30 cellular contexts compared by ENCODE assay signal in genomic region chr12:99250091-99250490, GRCh38.
"Had no signal": no experiment of that assay in that cellular context is flagged by ENCODE, and none has a peak within 500 bp of the region (broad histone marks: within the 10 kb centered on the region; RNA-seq: fewer than 3 reads in every experiment).

No MANE protein-coding gene starts in this region.

- H3K4me3 ChIP-seq: ascending aorta, cardiac muscle cell, SJCRH30, SK-N-MC had no signal

- H3K9me3 ChIP-seq: ascending aorta, SJCRH30 had no signal

- H3K27me3 Mint-ChIP-seq: activated CD4-positive, alpha-beta T cell treated with anti-CD3 and anti-CD28 coated beads for 36 hours; activated CD4-positive, alpha-beta T cell treated with anti-CD3 and anti-CD28 coated beads, Interleukin-2, amount 10 ng/mL, durations not matched to agents 7 days and 5 days; activated naive CD4-positive, alpha-beta T cell treated with anti-CD3 and anti-CD28 coated beads, Interleukin-2, amount 50 U/mL, for 24 hours; activated naive CD8-positive, alpha-beta T cell treated with anti-CD3 and anti-CD28 coated beads, Interleukin-2, amount 10 ng/mL, durations not matched to agents 7 days and 5 days; activated T-cell treated with anti-CD3 and anti-CD28 coated beads, Interleukin-2, amount 50 U/mL, for 24 hours had no signal

- H3K27ac ChIP-seq: ascending aorta, cardiac muscle cell, KMS-11, SJCRH30, SK-N-MC had no signal

- ATAC-seq: activated CD4-positive, alpha-beta T cell treated with anti-CD3 and anti-CD28 coated beads for 36 hours; activated CD4-positive, CD25-positive, alpha-beta regulatory T cell treated with anti-CD3 and anti-CD28 coated beads, Interleukin-2, amount 50 U/mL, for 24 hours; activated CD8-positive, alpha-beta T cell treated with anti-CD3 and anti-CD28 coated beads, Interleukin-2, amount 10 ng/mL, durations not matched to agents 7 days and 5 days had no signal

- H3K36me3 Mint-ChIP-seq: activated naive CD4-positive, alpha-beta T cell treated with anti-CD3 and anti-CD28 coated beads, Interleukin-2, amount 50 U/mL, for 24 hours; activated naive CD8-positive, alpha-beta T cell treated with anti-CD3 and anti-CD28 coated beads, Interleukin-2, amount 10 ng/mL, durations not matched to agents 7 days and 5 days had no signal

- H3K27me3 ChIP-seq: ascending aorta, cardiac muscle cell, SJCRH30 had no signal

- H3K9me3 Mint-ChIP-seq: activated CD4-positive, alpha-beta T cell treated with anti-CD3 and anti-CD28 coated beads, Interleukin-2, amount 10 ng/mL, durations not matched to agents 7 days and 5 days; activated naive CD8-positive, alpha-beta T cell treated with anti-CD3 and anti-CD28 coated beads, Interleukin-2, amount 10 ng/mL, durations not matched to agents 7 days and 5 days; activated T-helper 2 cell treated with anti-CD3 and anti-CD28 coated beads, Interferon-gamma antibody, Interleukin-2, Interleukin-4, amounts not matched to agents 10 μg/mL and 5 μg/mL and 100 μg/mL, durations not matched to agents 14 hours and 24 hours and 36 hours; T-helper 1 cell treated with Interleukin-12 subunit alpha and Interleukin-12 subunit beta and Interleukin-4 antibody, amounts not matched to agents 30 μg/mL and 1 μg/mL, for 36 hours had no signal

- H3K4me2 ChIP-seq: KMS-11 had no signal

- H3K27ac Mint-ChIP-seq: activated CD4-positive, alpha-beta T cell treated with anti-CD3 and anti-CD28 coated beads for 36 hours; activated CD4-positive, alpha-beta T cell treated with anti-CD3 and anti-CD28 coated beads, Interleukin-2, amount 10 ng/mL, durations not matched to agents 7 days and 5 days; activated CD8-positive, alpha-beta T cell treated with anti-CD3 and anti-CD28 coated beads, Interleukin-2, amount 10 ng/mL, durations not matched to agents 7 days and 5 days; activated naive CD4-positive, alpha-beta T cell treated with anti-CD3 and anti-CD28 coated beads, Interleukin-2, amount 50 U/mL, for 24 hours; activated naive CD8-positive, alpha-beta T cell treated with anti-CD3 and anti-CD28 coated beads, Interleukin-2, amount 10 ng/mL, durations not matched to agents 7 days and 5 days; activated T-cell treated with anti-CD3 and anti-CD28 coated beads, Interleukin-2, amount 50 U/mL, for 24 hours; activated T-helper 2 cell treated with anti-CD3 and anti-CD28 coated beads, Interferon-gamma antibody, Interleukin-2, Interleukin-4, amounts not matched to agents 10 μg/mL and 5 μg/mL and 100 μg/mL, durations not matched to agents 14 hours and 24 hours and 36 hours; T-helper 1 cell treated with Interleukin-12 subunit alpha and Interleukin-12 subunit beta and Interleukin-4 antibody, amounts not matched to agents 30 μg/mL and 1 μg/mL, for 36 hours; T-helper 2 cell treated with Interferon-gamma antibody and Interleukin-4, amounts not matched to agents 5 μg/mL and 100 μg/mL, for 36 hours had no signal

- H3K4me1 ChIP-seq: ascending aorta, SJCRH30 had no signal

- H3K4me3 Mint-ChIP-seq: activated CD4-positive, alpha-beta T cell treated with anti-CD3 and anti-CD28 coated beads for 36 hours; activated CD4-positive, alpha-beta T cell treated with anti-CD3 and anti-CD28 coated beads, Interleukin-2, amount 10 ng/mL, durations not matched to agents 7 days and 5 days; activated CD8-positive, alpha-beta T cell treated with anti-CD3 and anti-CD28 coated beads, Interleukin-2, amount 10 ng/mL, durations not matched to agents 7 days and 5 days; activated naive CD4-positive, alpha-beta T cell treated with anti-CD3 and anti-CD28 coated beads, Interleukin-2, amount 50 U/mL, for 24 hours; activated naive CD8-positive, alpha-beta T cell treated with anti-CD3 and anti-CD28 coated beads, Interleukin-2, amount 10 ng/mL, durations not matched to agents 7 days and 5 days; activated T-cell treated with anti-CD3 and anti-CD28 coated beads, Interleukin-2, amount 50 U/mL, for 24 hours; T-helper 1 cell treated with Interleukin-12 subunit alpha and Interleukin-12 subunit beta and Interleukin-4 antibody, amounts not matched to agents 30 μg/mL and 1 μg/mL, for 36 hours; T-helper 2 cell treated with Interferon-gamma antibody and Interleukin-4, amounts not matched to agents 5 μg/mL and 100 μg/mL, for 36 hours had no signal

- DNase-seq: activated CD4-positive, alpha-beta T cell treated with anti-CD3 and anti-CD28 coated beads for 36 hours; activated CD4-positive, alpha-beta T cell treated with anti-CD3 and anti-CD28 coated beads, Interleukin-2, amount 10 ng/mL, durations not matched to agents 7 days and 5 days; activated CD4-positive, alpha-beta T cell treated with anti-CD3 and anti-CD28 coated beads, Interleukin-2, amount 50 U/mL, for 48 hours; activated CD8-positive, alpha-beta T cell treated with anti-CD3 and anti-CD28 coated beads, Interleukin-2, amount 10 ng/mL, durations not matched to agents 7 days and 5 days; activated gamma-delta T cell; activated naive CD4-positive, alpha-beta T cell treated with Interleukin-2 at 50 U/mL for 16 hours; activated naive CD8-positive, alpha-beta T cell treated with anti-CD3 and anti-CD28 coated beads, Interleukin-2, amount 10 ng/mL, durations not matched to agents 7 days and 5 days; activated T-cell treated with anti-CD3 and anti-CD28 coated beads, Interleukin-2, amount 50 U/mL, for 24 hours; amygdala; NCI-H1092 treated with DMSO at 0.1 percent for 48 hours; NCI-H1417; NCI-H146; NCI-H187; NCI-H2029 treated with DMSO at 0.1 percent for 48 hours; NCI-H2107; NCI-H2171; NCI-H524; NCI-H748 treated with DMSO at 0.1 percent for 48 hours; NK-92 treated with Interleukin-12 subunit alpha and Interleukin-12 subunit beta, amount 100 ng/mL, for 24 hours; SHP77; SJCRH30 had no signal

- H3K36me3 ChIP-seq: ascending aorta, cardiac muscle cell, SJCRH30 had no signal

- H3K9ac ChIP-seq: KMS-11 had no signal

- H3K4me1 Mint-ChIP-seq: activated CD4-positive, alpha-beta T cell treated with anti-CD3 and anti-CD28 coated beads for 36 hours; activated CD4-positive, alpha-beta T cell treated with anti-CD3 and anti-CD28 coated beads, Interleukin-2, amount 10 ng/mL, durations not matched to agents 7 days and 5 days; activated naive CD4-positive, alpha-beta T cell treated with anti-CD3 and anti-CD28 coated beads, Interleukin-2, amount 50 U/mL, for 24 hours; activated naive CD8-positive, alpha-beta T cell treated with anti-CD3 and anti-CD28 coated beads, Interleukin-2, amount 10 ng/mL, durations not matched to agents 7 days and 5 days had no signal
